Comparison of ENCODE assay signal across 9 cellular contexts in the genomic region with DNA sequence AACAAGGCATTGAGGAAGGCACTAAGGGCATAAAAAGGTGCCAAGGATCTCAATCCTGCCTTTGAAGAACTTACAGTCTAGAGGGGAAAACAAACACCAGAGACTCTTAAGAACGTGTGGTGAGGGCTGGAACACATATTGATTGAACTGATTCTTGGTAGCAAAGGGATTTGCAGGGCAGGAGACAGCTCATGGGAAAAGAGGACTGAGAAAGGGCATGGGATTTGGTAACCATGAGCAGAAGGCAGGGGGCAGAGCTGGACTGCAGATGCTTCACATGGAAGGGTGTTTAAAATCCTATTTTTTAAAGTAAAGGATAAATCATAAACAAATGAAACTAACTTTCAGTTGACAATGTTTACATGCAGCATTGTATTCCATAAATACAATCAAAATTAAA.
DNase-seq lines count a peak whose midpoint lies in the region; ATAC-seq and TF ChIP-seq lines count a peak whose summit lies in the region.
"Had no signal": no experiment of that assay in that cellular context is flagged by ENCODE, and none has a peak within 500 bp of the region (broad histone marks: within the 10 kb centered on the region; RNA-seq: fewer than 3 reads in every experiment).

No MANE protein-coding gene starts in this region.

- no peaks in the 10 kb centered on the region for H3K9me3 ChIP-seq in AG04450 (ENCODE audit: control insufficient read depth, insufficient read depth, low read length)

- H3K4me3 Mint-ChIP-seq in HFFc6: peak overlapping the region; percentile 89
- peak overlapping the region; percentile 61 for H3K4me3 Mint-ChIP-seq in mesothelial cell of epicardium
- H3K4me3 Mint-ChIP-seq: central memory CD8-positive, alpha-beta T cell had no signal

- H3K4me1 Mint-ChIP-seq in HFFc6 (ENCODE audit: low read depth) (peaks cover 72% of the 10 kb centered on the region), mesothelial cell of epicardium (peaks cover 56% of the 10 kb centered on the region)
- H3K4me1 Mint-ChIP-seq: central memory CD8-positive, alpha-beta T cell had no signal

- no peak overlapping the region for H3K27ac ChIP-seq in AG04450 (ENCODE audit: low read depth, low read length)

- H3K36me3 Mint-ChIP-seq in HFFc6 (ENCODE audit: low read depth) (peaks cover 4% of the 10 kb centered on the region), mesothelial cell of epicardium (peaks cover 13% of the 10 kb centered on the region)

- H3K27me3 Mint-ChIP-seq in HFFc6 (ENCODE audit: insufficient read depth): no peaks in the 10 kb centered on the region
- H3K27me3 Mint-ChIP-seq in mesothelial cell of epicardium (ENCODE audit: low read depth): no peaks in the 10 kb centered on the region
- H3K27me3 Mint-ChIP-seq: central memory CD8-positive, alpha-beta T cell had no signal

- DNase-seq in AG04450 (ENCODE audit: low read depth, low spot score): no peak
- no peak for DNase-seq in HFFc6
- DNase-seq in dermis microvascular lymphatic vessel endothelial cell (ENCODE audit: low read depth in 2 of 2): peak; percentile 40 to 65
- DNase-seq in mesothelial cell of epicardium (ENCODE audit: low spot score in 2 of 2, unreplicated experiment in 2 of 2): no peak

- no peaks in the 10 kb centered on the region for H3K27me3 ChIP-seq in AG04450 (ENCODE audit: control insufficient read depth, insufficient read depth, low read length)

- POLR2A ChIA-PET in AG04450 (lab: Yijun Ruan, JAX): interaction anchor here (1.1 to 1.7 kb wide), 2 partner anchors 22 to 203 kb away, joined by 3 to 6 read pairs; partner anchors contain the start of gene ITPR2

- TF ChIP-seq CTCF in AG04450 (IDR thresholded peaks at IDR 0.05; ENCODE audit: low read depth, low read length) (peak; percentile 69), HFFc6 (IDR thresholded peaks at IDR 0.05) (peak; percentile 76), mesothelial cell of epicardium (IDR thresholded peaks at IDR 0.05; ENCODE audit: unreplicated experiment) (no peak)

- H3K9me3 Mint-ChIP-seq in HFFc6 (no peaks in the 10 kb centered on the region), mesothelial cell of epicardium (no peaks in the 10 kb centered on the region)
- H3K9me3 Mint-ChIP-seq: central memory CD8-positive, alpha-beta T cell had no signal

- ATAC-seq in GM18861 (IDR thresholded peaks at IDR 0.05; ENCODE audit: unreplicated experiment) (no peak), GM21825 (IDR thresholded peaks at IDR 0.05; ENCODE audit: unreplicated experiment) (no peak), HG02973 (IDR thresholded peaks at IDR 0.05; ENCODE audit: unreplicated experiment) (no peak), HG03097 (IDR thresholded peaks at IDR 0.05; ENCODE audit: low FRiP score, unreplicated experiment) (no peak)

- CTCF ChIA-PET in AG04450 (lab: Charles Lee): interaction anchor here (0.6 to 3.9 kb wide), 14 partner anchors 10 to 511 kb away, joined by 3 to 28 read pairs (median 4); no protein-coding TSS in a partner anchor

- H3K27ac Mint-ChIP-seq in HFFc6 (peak overlapping the region; percentile 92), mesothelial cell of epicardium (peak overlapping the region; percentile 93)

- peak overlapping the region; percentile 7; the same call in 1 of the 2 replicates for H3K4me3 ChIP-seq in AG04450 (ENCODE audit: low read depth, low read length)

Comparison
In these comparisons a context has a peak if more than half of its experiments do, and no peak if none do; other contexts are left out.
1. DNase-seq: peak in dermis microvascular lymphatic vessel endothelial cell (2 of 2); none in AG04450 (single experiment), HFFc6 (single experiment) and mesothelial cell of epicardium (0 of 2).